In the genomic region with DNA sequence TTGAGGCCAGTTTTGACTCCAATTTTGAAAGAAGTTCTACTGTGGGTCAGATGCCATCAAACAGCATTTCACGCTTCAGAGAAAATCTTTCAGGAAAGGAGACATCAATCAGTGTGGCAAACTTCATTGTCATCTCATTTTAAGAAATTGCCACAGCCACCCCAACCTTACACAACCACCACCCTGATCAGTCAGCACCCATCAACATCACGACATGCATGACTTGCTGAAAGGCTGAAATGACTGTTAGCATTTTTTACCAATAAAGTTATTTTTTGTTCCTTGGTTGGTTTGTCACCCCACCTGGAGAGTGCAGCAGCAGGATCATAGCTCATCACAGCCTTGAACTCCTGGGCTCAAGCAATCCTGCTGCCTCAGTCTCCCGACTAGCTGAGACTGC, we compare ENCODE assay signal across 1 cellular context.
TF ChIP-seq lines count a peak whose summit lies in the region.

No MANE protein-coding gene starts in this region.

TF ChIP-seq in K562, 482 proteins besides CTCF, POLR2A, EP300 and RAD21 (continued from another document):
- TF ChIP-seq, protein P1, sequence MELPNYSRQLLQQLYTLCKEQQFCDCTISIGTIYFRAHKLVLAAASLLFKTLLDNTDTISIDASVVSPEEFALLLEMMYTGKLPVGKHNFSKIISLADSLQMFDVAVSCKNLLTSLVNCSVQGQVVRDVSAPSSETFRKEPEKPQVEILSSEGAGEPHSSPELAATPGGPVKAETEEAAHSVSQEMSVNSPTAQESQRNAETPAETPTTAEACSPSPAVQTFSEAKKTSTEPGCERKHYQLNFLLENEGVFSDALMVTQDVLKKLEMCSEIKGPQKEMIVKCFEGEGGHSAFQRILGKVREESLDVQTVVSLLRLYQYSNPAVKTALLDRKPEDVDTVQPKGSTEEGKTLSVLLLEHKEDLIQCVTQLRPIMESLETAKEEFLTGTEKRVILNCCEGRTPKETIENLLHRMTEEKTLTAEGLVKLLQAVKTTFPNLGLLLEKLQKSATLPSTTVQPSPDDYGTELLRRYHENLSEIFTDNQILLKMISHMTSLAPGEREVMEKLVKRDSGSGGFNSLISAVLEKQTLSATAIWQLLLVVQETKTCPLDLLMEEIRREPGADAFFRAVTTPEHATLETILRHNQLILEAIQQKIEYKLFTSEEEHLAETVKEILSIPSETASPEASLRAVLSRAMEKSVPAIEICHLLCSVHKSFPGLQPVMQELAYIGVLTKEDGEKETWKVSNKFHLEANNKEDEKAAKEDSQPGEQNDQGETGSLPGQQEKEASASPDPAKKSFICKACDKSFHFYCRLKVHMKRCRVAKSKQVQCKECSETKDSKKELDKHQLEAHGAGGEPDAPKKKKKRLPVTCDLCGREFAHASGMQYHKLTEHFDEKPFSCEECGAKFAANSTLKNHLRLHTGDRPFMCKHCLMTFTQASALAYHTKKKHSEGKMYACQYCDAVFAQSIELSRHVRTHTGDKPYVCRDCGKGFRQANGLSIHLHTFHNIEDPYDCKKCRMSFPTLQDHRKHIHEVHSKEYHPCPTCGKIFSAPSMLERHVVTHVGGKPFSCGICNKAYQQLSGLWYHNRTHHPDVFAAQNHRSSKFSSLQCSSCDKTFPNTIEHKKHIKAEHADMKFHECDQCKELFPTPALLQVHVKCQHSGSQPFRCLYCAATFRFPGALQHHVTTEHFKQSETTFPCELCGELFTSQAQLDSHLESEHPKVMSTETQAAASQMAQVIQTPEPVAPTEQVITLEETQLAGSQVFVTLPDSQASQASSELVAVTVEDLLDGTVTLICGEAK (IDR thresholded peaks at IDR 0.05) = peak; percentile 91
- TF ChIP-seq, protein P1 (CRISPR knock-in tag; IDR thresholded peaks at IDR 0.05) = peak; percentile 88
- 0 out of 2 replicates have a peak, but pooled peaks have one; percentile 13 for TF ChIP-seq ZNF316 (IDR thresholded peaks at IDR 0.05)
- TF ChIP-seq NFE2 (IDR thresholded peaks at IDR 0.05; ENCODE audit: low read depth) = peak; percentile 34; the same call in 1 of the 2 replicates
- no peak for TF ChIP-seq KDM2B (CRISPR knock-in tag; IDR thresholded peaks at IDR 0.05)
TF ChIP-seq in K562: peak in this region for 3.
